15 cellular contexts compared by ENCODE assay signal in the genomic region with DNA sequence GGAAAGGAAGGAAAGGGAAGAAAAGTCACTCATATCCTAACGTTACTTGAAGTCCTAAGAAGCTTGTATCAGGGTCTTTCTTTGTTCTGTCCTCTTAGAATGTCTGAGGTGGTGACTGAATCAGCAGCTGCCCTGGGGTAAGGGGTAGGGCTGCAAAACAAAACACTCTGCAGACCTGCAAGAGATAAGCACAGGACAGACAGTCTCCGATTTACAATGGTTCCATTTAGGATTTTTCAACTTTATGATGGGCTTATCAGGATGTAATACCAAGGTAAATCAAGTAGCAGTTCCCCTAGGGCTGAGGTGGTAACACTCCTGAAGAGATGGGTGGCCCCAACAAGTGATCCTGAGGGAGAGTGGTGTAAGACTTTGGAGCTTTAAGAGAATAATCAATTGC. TPM values are rescaled to one million over a fixed set of nuclear protein-coding genes. Genes with fewer than 3 reads are reported as not detected.
A peak's percentile ranks its signal among the peaks of the same experiment; 100 is the strongest.
DNase-seq lines count a peak whose midpoint lies in the region; TF ChIP-seq lines count a peak whose summit lies in the region.
"Had no signal": no experiment of that assay in that cellular context is flagged by ENCODE, and none has a peak within 500 bp of the region (broad histone marks: within the 10 kb centered on the region; RNA-seq: fewer than 3 reads in every experiment).

No MANE protein-coding gene starts in this region.

- H4K91ac ChIP-seq in H9 (ENCODE audit: insufficient read length, low read depth, low read length) = no peak overlapping the region

- peaks cover 4% of the 10 kb centered on the region; the same call in 1 of the 2 replicates for H3K4me1 ChIP-seq in H9 (ENCODE audit: insufficient read depth, low read length)

- no peak for DNase-seq in T-helper 1 cell
- no peak for DNase-seq in H9
- peak; percentile 14 for DNase-seq in astrocyte of the hippocampus (ENCODE audit: low read depth, low spot score)
- no peak for DNase-seq in nephron progenitor cell
- no peak for DNase-seq in ecto neural progenitor cell (ENCODE audit: low spot score)
- DNase-seq in NCI-H526 treated with DMSO at 0.1 percent for 48 hours (lab: John Stamatoyannopoulos, UW) = no peak
- no peak for DNase-seq in NK-92 (lab: John Stamatoyannopoulos, UW; ENCODE audit: unreplicated experiment)
- DNase-seq: GF-D8; MV-4-11; NCI-H2171; SHP77; stimulated activated CD4-positive, alpha-beta T cell treated with anti-CD3 and anti-CD28 coated beads, Interleukin-2, amount 100 ng/mL, for 48 hours had no signal

- H2BK20ac ChIP-seq in H9 (ENCODE audit: low read depth, low read length, poor library complexity, severe bottlenecking) = no peak overlapping the region

- H2BK15ac ChIP-seq in H9 (ENCODE audit: low read depth, low read length) = no peak overlapping the region

- H3K27me3 ChIP-seq in H9 (ENCODE audit: insufficient read depth, low read length) = no peaks in the 10 kb centered on the region
- H3K27me3 ChIP-seq: gastroesophageal sphincter, right atrium auricular region had no signal

- no peaks in the 10 kb centered on the region for H4K20me1 ChIP-seq in H9 (ENCODE audit: control insufficient read depth, insufficient read depth, insufficient read length)

- no peaks in the 10 kb centered on the region for H3K79me2 ChIP-seq in H9 (ENCODE audit: insufficient read depth, low read length)

- no peak overlapping the region for H3K27ac ChIP-seq in H9 (ENCODE audit: insufficient read length, low read depth, low read length)
- H3K27ac ChIP-seq: gastroesophageal sphincter, right atrium auricular region had no signal

- no peak overlapping the region for H3K23ac ChIP-seq in H9 (ENCODE audit: insufficient read length, low read depth, low read length)

- no peaks in the 10 kb centered on the region for H3K79me1 ChIP-seq in H9 (ENCODE audit: insufficient read depth, low read depth, low read length, poor library complexity, severe bottlenecking)

- H3K27me3 Mint-ChIP-seq in T-helper 1 cell treated with Interleukin-12 subunit alpha and Interleukin-12 subunit beta and Interleukin-4 antibody, amounts not matched to agents 30 μg/mL and 1 μg/mL, for 36 hours (ENCODE audit: low read depth) = no peaks in the 10 kb centered on the region
- H3K27me3 Mint-ChIP-seq in H9 (ENCODE audit: low read depth) (no peaks in the 10 kb centered on the region), nephron progenitor cell (ENCODE audit: low read depth, poor library complexity) (no peaks in the 10 kb centered on the region)

- H3K9ac ChIP-seq in H9 (ENCODE audit: extremely low read depth, insufficient read length, low read length) = no peak overlapping the region

- H2AFZ ChIP-seq in H9 (ENCODE audit: low read length) = no peak overlapping the region

- no peak overlapping the region for H3K4ac ChIP-seq in H9 (ENCODE audit: low read depth, low read length)

- no peak overlapping the region for H2AK5ac ChIP-seq in H9 (ENCODE audit: insufficient read length, low read length)

- no peak overlapping the region for H4K5ac ChIP-seq in H9 (ENCODE audit: insufficient read length, low read depth, low read length)

- H3K4me2 ChIP-seq in H9 (ENCODE audit: insufficient read depth, insufficient read length, low read length) = no peak overlapping the region

- no peak overlapping the region for H4K8ac ChIP-seq in H9 (replicated peaks; ENCODE audit: insufficient read length, low read depth, low read length)

- no peaks in the 10 kb centered on the region for H3K9me3 Mint-ChIP-seq in T-helper 1 cell treated with Interleukin-12 subunit alpha and Interleukin-12 subunit beta and Interleukin-4 antibody, amounts not matched to agents 30 μg/mL and 1 μg/mL, for 36 hours
- H3K9me3 Mint-ChIP-seq in H9 (no peaks in the 10 kb centered on the region), nephron progenitor cell (peaks cover 9% of the 10 kb centered on the region)

- no peaks in the 10 kb centered on the region for H3K23me2 ChIP-seq in H9 (ENCODE audit: insufficient read length, low read depth, low read length, poor library complexity, severe bottlenecking)

- TF ChIP-seq CTCF in H9 (conservative IDR thresholded peaks at IDR 0.05) = no peak
- no peak for TF ChIP-seq CTCF in nephron progenitor cell (IDR thresholded peaks at IDR 0.05)

- H3K18ac ChIP-seq in H9 (ENCODE audit: insufficient read length, low read depth, low read length) = no peak overlapping the region

- H3K14ac ChIP-seq in H9 (ENCODE audit: insufficient read depth, low read length) = no peak overlapping the region

- H2BK120ac ChIP-seq in H9 (ENCODE audit: low read depth, low read length, poor library complexity, severe bottlenecking) = no peak overlapping the region

- H3T11ph ChIP-seq in H9 (ENCODE audit: low read length) = no peak overlapping the region

- WGBS in H9 (ENCODE audit: extremely low coverage, insufficient read length, low lambda C conversion rate) = no CpG with 5 or more reads among the region's 2 CpGs

- no peak overlapping the region for H2BK12ac ChIP-seq in H9 (ENCODE audit: insufficient read length, low read depth, low read length)

- H3K4me3 Mint-ChIP-seq in T-helper 1 cell treated with Interleukin-12 subunit alpha and Interleukin-12 subunit beta and Interleukin-4 antibody, amounts not matched to agents 30 μg/mL and 1 μg/mL, for 36 hours = peak overlapping the region; percentile 26
- H3K4me3 Mint-ChIP-seq in H9 (peak overlapping the region; percentile 3 to 16; a peak in 2 of 5 replicates), nephron progenitor cell (no peak overlapping the region)

- H2BK5ac ChIP-seq in H9 (ENCODE audit: insufficient read length, low read length) = no peak overlapping the region

- peaks cover 21% of the 10 kb centered on the region for H3K36me3 Mint-ChIP-seq in T-helper 1 cell treated with Interleukin-12 subunit alpha and Interleukin-12 subunit beta and Interleukin-4 antibody, amounts not matched to agents 30 μg/mL and 1 μg/mL, for 36 hours (ENCODE audit: low read depth)
- no peaks in the 10 kb centered on the region; a peak in 1 of 7 replicates for H3K36me3 Mint-ChIP-seq in H9 (ENCODE audit: insufficient read depth in 1 of 3, low read depth in 3 of 3)
- peaks cover 18% of the 10 kb centered on the region for H3K36me3 Mint-ChIP-seq in nephron progenitor cell (ENCODE audit: low read depth)

- peaks cover 62% of the 10 kb centered on the region for H3K4me1 Mint-ChIP-seq in T-helper 1 cell treated with Interleukin-12 subunit alpha and Interleukin-12 subunit beta and Interleukin-4 antibody, amounts not matched to agents 30 μg/mL and 1 μg/mL, for 36 hours (ENCODE audit: low read depth)
- H3K4me1 Mint-ChIP-seq in H9 (peaks cover 28 to 45% of the 10 kb centered on the region in 2 experiments), nephron progenitor cell (peaks cover 38% of the 10 kb centered on the region)

- H3K56ac ChIP-seq in H9 (ENCODE audit: insufficient read length, low read depth, low read length) = no peak overlapping the region

- peak overlapping the region; percentile 41 for H3K27ac Mint-ChIP-seq in T-helper 1 cell treated with Interleukin-12 subunit alpha and Interleukin-12 subunit beta and Interleukin-4 antibody, amounts not matched to agents 30 μg/mL and 1 μg/mL, for 36 hours
- H3K27ac Mint-ChIP-seq in H9 (peak overlapping the region; percentile 21 to 87 (median 80); a peak in 6 of 7 replicates), nephron progenitor cell (peak overlapping the region; percentile 50)

- no peaks in the 10 kb centered on the region for H3K9me3 ChIP-seq in H9 (ENCODE audit: control insufficient read depth, low read depth, low read length)
- H3K9me3 ChIP-seq: gastroesophageal sphincter, right atrium auricular region had no signal

RNA-seq across cellular contexts. Expression of gene KDM7A, which starts 16.5 kb away (rescaled TPM):
- total RNA-seq in H9 (2021) = 6.6 and 7.0 TPM in 2 replicates
